11 cellular contexts compared by ENCODE assay signal in genomic region chr17:70138309-70138865, GRCh38. TPM values are rescaled to one million over a fixed set of nuclear protein-coding genes. Genes with fewer than 3 reads are reported as not detected.
A peak's percentile ranks its signal among the peaks of the same experiment; 100 is the strongest.
DNase-seq lines count a peak whose midpoint lies in the region; TF ChIP-seq lines count a peak whose summit lies in the region.
"Had no signal": no experiment of that assay in that cellular context is flagged by ENCODE, and none has a peak within 500 bp of the region (broad histone marks: within the 10 kb centered on the region; RNA-seq: fewer than 3 reads in every experiment).

No MANE protein-coding gene starts in this region.

- intact Hi-C loops in colonic mucosa (cut with DNase I) (loop anchor here (10.0 kb wide), 1 partner anchor 104 kb away; no protein-coding TSS in a partner anchor), head of caudate nucleus (cut with DNase I) (no loop called here)

- H3K27me3 ChIP-seq in Karpas-422 (ENCODE audit: low read length): no peaks in the 10 kb centered on the region
- no peaks in the 10 kb centered on the region for H3K27me3 ChIP-seq in colonic mucosa

- H3K4me3 ChIP-seq in Karpas-422 (ENCODE audit: low read length) (no peak overlapping the region), colonic mucosa (no peak overlapping the region)

- H2AFZ ChIP-seq in Karpas-422 (ENCODE audit: low read length): peak overlapping the region; percentile 51; the same call in 1 of the 2 replicates

- no peaks in the 10 kb centered on the region for H3K9me3 ChIP-seq in Karpas-422 (ENCODE audit: low read length)
- no peaks in the 10 kb centered on the region for H3K9me3 ChIP-seq in colonic mucosa

- no peaks in the 10 kb centered on the region for H4K20me1 ChIP-seq in Karpas-422 (ENCODE audit: insufficient read depth, low read depth, low read length)

- TF ChIP-seq CTCF in colonic mucosa (IDR thresholded peaks at IDR 0.05): no peak
- TF ChIP-seq CTCF in type B pancreatic cell (conservative IDR thresholded peaks at IDR 0.05): no peak

- H3K9me2 ChIP-seq in Karpas-422 (replicated peaks; ENCODE audit: insufficient read depth, low read length): no peaks in the 10 kb centered on the region

- H3K4me3 Mint-ChIP-seq in type B pancreatic cell: peak overlapping the region; percentile 70
- H3K4me3 Mint-ChIP-seq: activated CD8-positive, alpha-beta T cell treated with anti-CD3 and anti-CD28 coated beads for 36 hours had no signal

- peak overlapping the region; percentile 87 for H3K27ac Mint-ChIP-seq in type B pancreatic cell
- H3K27ac Mint-ChIP-seq: activated CD8-positive, alpha-beta T cell treated with anti-CD3 and anti-CD28 coated beads for 36 hours had no signal

- H3K9me3 Mint-ChIP-seq in type B pancreatic cell: no peaks in the 10 kb centered on the region
- H3K9me3 Mint-ChIP-seq: activated CD8-positive, alpha-beta T cell treated with anti-CD3 and anti-CD28 coated beads for 36 hours; central memory CD8-positive, alpha-beta T cell had no signal

- H3K36me3 ChIP-seq in Karpas-422 (ENCODE audit: insufficient read depth, low read length) (no peaks in the 10 kb centered on the region), colonic mucosa (no peaks in the 10 kb centered on the region)

- H3K4me2 ChIP-seq in Karpas-422 (ENCODE audit: low read depth, low read length, poor library complexity, severe bottlenecking): peak overlapping the region; percentile 56

- H3K27me3 Mint-ChIP-seq in type B pancreatic cell: no peaks in the 10 kb centered on the region
- H3K27me3 Mint-ChIP-seq: central memory CD8-positive, alpha-beta T cell had no signal

- H3K9ac ChIP-seq in Karpas-422 (ENCODE audit: low read length) (no peak overlapping the region), colonic mucosa (ENCODE audit: low read depth in 2 of 2, low read length in 2 of 2) (no peak overlapping the region)

- H3K4me1 Mint-ChIP-seq in type B pancreatic cell (ENCODE audit: unreplicated experiment): peaks cover 47% of the 10 kb centered on the region

- H3K27ac ChIP-seq in Karpas-422 (ENCODE audit: low read length) (no peak overlapping the region), colonic mucosa (peak overlapping the region; percentile 67), substantia nigra (ENCODE audit: low read depth, low read length, poor library complexity, severe bottlenecking) (no peak overlapping the region)

- H3K4me1 ChIP-seq in Karpas-422 (ENCODE audit: low read length) (peaks cover 26% of the 10 kb centered on the region), colonic mucosa (peaks cover 9% of the 10 kb centered on the region)

- DNase-seq in Karpas-422 (no peak), colonic mucosa (no peak), medulla oblongata (ENCODE audit: extremely low spot score) (peak; percentile 30), type B pancreatic cell (ENCODE audit: extremely low spot score, unreplicated experiment) (no peak), NAMALWA (ENCODE audit: low spot score) (no peak), activated gamma-delta T cell treated with Interleukin-2 at 50 U/mL for 16 hours (no peak), head of caudate nucleus (no peak), substantia nigra (lab: John Stamatoyannopoulos, UW) (no peak)
- DNase-seq: activated CD8-positive, alpha-beta T cell treated with anti-CD3 and anti-CD28 coated beads for 36 hours; NCI-H1105 had no signal

- H3K36me3 Mint-ChIP-seq in type B pancreatic cell: no peaks in the 10 kb centered on the region

- no peaks in the 10 kb centered on the region for H3K79me2 ChIP-seq in Karpas-422 (ENCODE audit: low read length)

RNA-seq across cellular contexts. Expression of gene KCNJ2, which starts 30.9 kb away (rescaled TPM):
- not detected in 2 replicates for total RNA-seq in Karpas-422 (2014; rRNA removed; shearing (Covaris generic); ENCODE audit: low replicate concordance)
- total RNA-seq in colonic mucosa (10 to 100 TPM in 1 of 2 donors, 1 to 10 TPM in 1; 7.4 to 18.2 TPM), type B pancreatic cell (ENCODE audit: low replicate concordance) (7.5 and 8.6 TPM in 2 replicates)
- total RNA-seq: activated CD8-positive, alpha-beta T cell treated with anti-CD3 and anti-CD28 coated beads for 36 hours had no signal
